Comparison of ENCODE assay signal across 10 cellular contexts in the genomic region with DNA sequence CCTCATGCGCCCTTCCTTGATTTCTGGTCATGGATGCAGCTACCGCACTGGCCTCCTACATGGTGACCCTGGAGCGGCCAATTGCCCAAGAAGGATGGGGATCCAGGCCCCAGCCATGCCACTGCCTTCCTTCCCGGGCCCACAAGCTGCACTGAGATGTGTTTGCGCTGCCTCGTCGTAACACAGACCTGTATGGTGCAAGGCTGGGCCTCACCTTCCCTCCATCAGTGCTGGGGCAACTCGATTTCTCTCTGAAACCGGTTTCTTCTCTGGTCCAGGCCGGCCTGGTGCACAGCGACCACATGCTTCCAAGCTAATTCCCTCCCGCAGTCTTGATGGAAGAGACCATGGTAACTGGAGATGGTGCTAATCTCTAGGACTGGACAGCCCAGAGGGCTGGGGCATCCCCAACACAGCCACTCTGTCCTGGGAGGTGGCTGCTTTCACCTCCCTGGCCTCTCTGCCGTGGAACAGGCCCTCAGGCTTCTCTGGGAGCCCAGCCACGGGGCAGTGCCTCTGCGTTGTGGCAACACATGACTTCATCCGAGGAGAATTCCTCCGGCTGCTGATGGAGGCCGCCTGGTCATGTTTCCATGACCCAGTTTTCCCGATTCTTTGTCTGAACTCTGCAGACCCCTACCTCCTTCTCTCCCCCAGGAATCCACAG.
DNase-seq lines count a peak whose midpoint lies in the region; TF ChIP-seq lines count a peak whose summit lies in the region.
"Had no signal": no experiment of that assay in that cellular context is flagged by ENCODE, and none has a peak within 500 bp of the region (broad histone marks: within the 10 kb centered on the region; RNA-seq: fewer than 3 reads in every experiment).

No MANE protein-coding gene starts in this region.

- no peak overlapping the region for H2BK15ac ChIP-seq in mesenchymal stem cell (ENCODE audit: low read depth, poor library complexity, severe bottlenecking)

- peak overlapping the region; percentile 88 for H3K27ac ChIP-seq in mesenchymal stem cell (ENCODE audit: low read length, poor library complexity, severe bottlenecking)

- DNase-seq in LHCN-M2 (ENCODE audit: low read depth) (peak; percentile 17), epidermal melanocyte (ENCODE audit: insufficient read length, low spot score) (peak; percentile 72), mesenchymal stem cell (peak; percentile 86), type B pancreatic cell (ENCODE audit: extremely low spot score, unreplicated experiment) (no peak), GM20000 (ENCODE audit: low spot score) (no peak), 8988T (no peak), CD1c-positive myeloid dendritic cell (ENCODE audit: extremely low spot score) (no peak), NCI-H2081 (lab: John Stamatoyannopoulos, UW) (no peak)
- DNase-seq: NCI-H1436 had no signal

- H3K4me1 ChIP-seq in mesenchymal stem cell (ENCODE audit: control insufficient read depth, insufficient read depth, low read depth, low read length): peaks cover 41% of the 10 kb centered on the region

- TF ChIP-seq CTCF in type B pancreatic cell (conservative IDR thresholded peaks at IDR 0.05) (no peak), GM20000 (IDR thresholded peaks at IDR 0.05; ENCODE audit: extremely low read depth, missing control alignments) (no peak)

- no peaks in the 10 kb centered on the region for H3K27me3 ChIP-seq in mesenchymal stem cell (ENCODE audit: control insufficient read depth in 1 of 2, insufficient read depth in 1 of 2, low read length in 2 of 2)

- no peaks in the 10 kb centered on the region for H3K9me3 Mint-ChIP-seq in type B pancreatic cell
- H3K9me3 Mint-ChIP-seq: natural killer cell treated with Interleukin-12 subunit alpha and Interleukin-12 subunit beta and Interleukin-15 and Interleukin-18, amount 100 ng/mL, for 72 hours had no signal

- peak overlapping the region; percentile 3 for H3K4me2 ChIP-seq in mesenchymal stem cell (ENCODE audit: low read length, poor library complexity, severe bottlenecking)

- H4K91ac ChIP-seq in mesenchymal stem cell (ENCODE audit: low read length): peak overlapping the region; percentile 5

- H3K36me3 ChIP-seq in mesenchymal stem cell (ENCODE audit: control insufficient read depth in 1 of 2, insufficient read depth in 2 of 2, low read depth in 1 of 2, low read length in 2 of 2): peaks cover 11 to 18% of the 10 kb centered on the region in 2 experiments

- H3K23ac ChIP-seq in mesenchymal stem cell (ENCODE audit: low read length in 2 of 2): no peak overlapping the region

- peaks cover 4% of the 10 kb centered on the region for H3K27me3 Mint-ChIP-seq in type B pancreatic cell
- H3K27me3 Mint-ChIP-seq: natural killer cell treated with Interleukin-12 subunit alpha and Interleukin-12 subunit beta and Interleukin-15 and Interleukin-18, amount 100 ng/mL, for 72 hours had no signal

- peak overlapping the region; percentile 10 to 56 for H3K4ac ChIP-seq in mesenchymal stem cell (ENCODE audit: low read depth in 1 of 2, low read length in 2 of 2)

- H3K4me3 Mint-ChIP-seq in type B pancreatic cell: peak overlapping the region; percentile 53
- H3K4me3 Mint-ChIP-seq: natural killer cell treated with Interleukin-12 subunit alpha and Interleukin-12 subunit beta and Interleukin-15 and Interleukin-18, amount 100 ng/mL, for 72 hours had no signal

- peak overlapping the region; percentile 51 for H2AK5ac ChIP-seq in mesenchymal stem cell (ENCODE audit: low read length, severe bottlenecking)

- no peak overlapping the region for H3K4me3 ChIP-seq in mesenchymal stem cell (ENCODE audit: insufficient read depth in 1 of 2, low read depth in 1 of 2, low read length in 2 of 2)

- H3K36me3 Mint-ChIP-seq in type B pancreatic cell: peaks cover 4% of the 10 kb centered on the region
- H3K36me3 Mint-ChIP-seq: natural killer cell treated with Interleukin-12 subunit alpha and Interleukin-12 subunit beta and Interleukin-15 and Interleukin-18, amount 100 ng/mL, for 72 hours had no signal

- peak overlapping the region in 1 of 2 experiments; percentile 45 for H2BK12ac ChIP-seq in mesenchymal stem cell (ENCODE audit: low read length in 2 of 2)

- H3K14ac ChIP-seq in mesenchymal stem cell (ENCODE audit: low read length in 2 of 2): peak overlapping the region in 1 of 2 experiments; percentile 86

- peaks cover 29% of the 10 kb centered on the region for H3K79me1 ChIP-seq in mesenchymal stem cell (replicated peaks; ENCODE audit: low read length, poor library complexity, severe bottlenecking)

- peak overlapping the region; percentile 67 for H2BK5ac ChIP-seq in mesenchymal stem cell (ENCODE audit: low read depth, low read length, poor library complexity, severe bottlenecking)

- peak overlapping the region; percentile 66 for H3K9ac ChIP-seq in mesenchymal stem cell (ENCODE audit: low read length)

- H3K9me3 ChIP-seq in mesenchymal stem cell (ENCODE audit: control insufficient read depth, low read length): no peaks in the 10 kb centered on the region

- peak overlapping the region; percentile 86 for H3K27ac Mint-ChIP-seq in type B pancreatic cell
- H3K27ac Mint-ChIP-seq: natural killer cell treated with Interleukin-12 subunit alpha and Interleukin-12 subunit beta and Interleukin-15 and Interleukin-18, amount 100 ng/mL, for 72 hours had no signal

- H2BK120ac ChIP-seq in mesenchymal stem cell (ENCODE audit: low read depth, low read length): no peak overlapping the region

- peak overlapping the region; percentile 7 to 92 for H3K18ac ChIP-seq in mesenchymal stem cell (ENCODE audit: low read depth in 1 of 2, low read length in 2 of 2)

- peak overlapping the region; percentile 29 for H4K8ac ChIP-seq in mesenchymal stem cell (ENCODE audit: low read length)

- H2AFZ ChIP-seq in mesenchymal stem cell (ENCODE audit: low read depth, low read length): no peak overlapping the region

- 73% methylated on average over 19 of the region's 19 CpGs for WGBS in mesenchymal stem cell

- peaks cover 37% of the 10 kb centered on the region for H3K4me1 Mint-ChIP-seq in type B pancreatic cell (ENCODE audit: unreplicated experiment)

Comparison
In these comparisons a context has a peak if more than half of its experiments do, and no peak if none do; other contexts are left out.
1. DNase-seq: peak in LHCN-M2 (single experiment), epidermal melanocyte (single experiment) and mesenchymal stem cell (single experiment); none in type B pancreatic cell (single experiment), GM20000 (single experiment), 8988T (single experiment), CD1c-positive myeloid dendritic cell (single experiment) and NCI-H2081 (0 of 2).